ENCODE assay signal across 19 cellular contexts in the genomic region with DNA sequence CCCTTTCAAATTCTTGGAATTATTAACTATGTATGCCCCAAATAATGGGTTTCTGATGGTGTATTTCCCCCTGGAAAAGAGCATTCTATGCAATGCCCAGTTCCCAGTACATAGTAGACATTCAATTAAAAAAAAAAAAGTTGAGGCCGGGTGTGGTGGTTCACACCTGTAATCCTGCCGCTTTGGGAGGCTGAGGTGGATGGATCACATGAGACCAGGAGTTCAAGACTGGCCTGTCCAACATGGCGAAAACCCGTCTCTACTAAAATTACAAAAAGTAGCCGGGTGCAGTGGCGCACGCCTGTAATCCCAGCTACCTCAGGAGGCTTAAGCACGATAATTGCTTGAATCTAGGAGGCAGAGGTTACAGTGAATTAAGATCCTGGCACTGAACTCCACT.
"Had no signal": no experiment of that assay in that cellular context is flagged by ENCODE, and none has a peak within 500 bp of the region (broad histone marks: within the 10 kb centered on the region; RNA-seq: fewer than 3 reads in every experiment).

No MANE protein-coding gene starts in this region.

- H3K9me3 Mint-ChIP-seq: activated CD4-positive, alpha-beta memory T cell treated with anti-CD3 and anti-CD28 coated beads for 36 hours; activated naive CD4-positive, alpha-beta T cell treated with anti-CD3 and anti-CD28 coated beads, Interleukin-2, amount 10 ng/mL, durations not matched to agents 7 days and 5 days; naive thymus-derived CD8-positive, alpha-beta T cell had no signal

- H3K27ac ChIP-seq: testis, upper lobe of right lung had no signal

- H3K9me3 ChIP-seq: heart left ventricle, spleen, testis, upper lobe of right lung had no signal

- ATAC-seq: upper lobe of right lung had no signal

- H3K4me3 ChIP-seq: neural progenitor cell, testis, upper lobe of right lung had no signal

- H3K9ac ChIP-seq: neural progenitor cell had no signal

- H3K36me3 Mint-ChIP-seq: activated CD4-positive, alpha-beta memory T cell treated with anti-CD3 and anti-CD28 coated beads for 36 hours; activated naive CD4-positive, alpha-beta T cell treated with anti-CD3 and anti-CD28 coated beads, Interleukin-2, amount 10 ng/mL, durations not matched to agents 7 days and 5 days; naive thymus-derived CD8-positive, alpha-beta T cell; neural progenitor cell had no signal

- H3K36me3 ChIP-seq: heart left ventricle, neural progenitor cell, spleen, upper lobe of right lung had no signal

- DNase-seq: activated CD4-positive, alpha-beta memory T cell treated with anti-CD3 and anti-CD28 coated beads for 36 hours; activated CD4-positive, alpha-beta T cell treated with anti-CD3 and anti-CD28 coated beads for 48 hours; activated CD4-positive, CD25-positive, alpha-beta regulatory T cell; activated effector memory CD4-positive, alpha-beta T cell treated with anti-CD3 and anti-CD28 coated beads, Interleukin-2, amount 50 U/mL, for 16 hours; activated naive CD4-positive, alpha-beta T cell treated with anti-CD3 and anti-CD28 coated beads, Interleukin-2, amount 10 ng/mL, durations not matched to agents 7 days and 5 days; amygdala; cerebellar nuclear complex; cortex of kidney; heart left ventricle; islet precursor cell; left cardiac atrium; naive thymus-derived CD8-positive, alpha-beta T cell; retina; spleen; stimulated activated CD4-positive, alpha-beta T cell treated with anti-CD3 and anti-CD28 coated beads, Interleukin-4, amount 100 ng/mL, for 1 hour; stimulated activated naive CD4-positive, alpha-beta T cell; testis; upper lobe of right lung had no signal

- H3K27me3 ChIP-seq: heart left ventricle, neural progenitor cell, spleen, testis, upper lobe of right lung had no signal

- H3K4me2 ChIP-seq: neural progenitor cell had no signal

- H3K4me3 Mint-ChIP-seq: activated CD4-positive, alpha-beta memory T cell treated with anti-CD3 and anti-CD28 coated beads for 36 hours had no signal

- H3K27me3 Mint-ChIP-seq: activated CD4-positive, alpha-beta memory T cell treated with anti-CD3 and anti-CD28 coated beads for 36 hours; activated naive CD4-positive, alpha-beta T cell treated with anti-CD3 and anti-CD28 coated beads, Interleukin-2, amount 10 ng/mL, durations not matched to agents 7 days and 5 days; naive thymus-derived CD8-positive, alpha-beta T cell had no signal

- H3K27ac Mint-ChIP-seq: activated CD4-positive, alpha-beta memory T cell treated with anti-CD3 and anti-CD28 coated beads for 36 hours had no signal
